Comparison of ENCODE assay signal across 10 cellular contexts in the genomic region with DNA sequence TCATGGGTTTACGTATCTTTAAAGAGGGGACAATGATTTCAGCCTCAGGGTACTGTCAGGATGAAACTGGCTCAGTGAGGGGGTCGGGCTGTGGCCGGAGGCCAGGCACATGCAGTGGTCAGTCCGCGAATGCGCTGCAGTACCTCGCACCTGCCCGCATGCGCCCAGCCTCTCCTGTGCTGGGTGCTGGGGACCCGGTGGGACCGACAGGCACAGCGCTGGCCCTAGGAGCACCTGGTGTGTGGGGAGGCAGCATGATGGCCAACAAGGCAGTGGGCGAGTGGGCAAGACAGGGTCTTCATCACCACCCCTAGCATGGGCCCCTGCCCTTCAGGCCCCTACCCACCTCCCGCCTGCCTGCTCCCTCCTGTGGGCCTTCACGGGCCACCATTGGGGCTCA. TPM values are rescaled to one million over a fixed set of nuclear protein-coding genes. Genes with fewer than 3 reads are reported as not detected.
A peak's percentile ranks its signal among the peaks of the same experiment; 100 is the strongest.
DNase-seq lines count a peak whose midpoint lies in the region; ATAC-seq and TF ChIP-seq lines count a peak whose summit lies in the region.
"Had no signal": no experiment of that assay in that cellular context is flagged by ENCODE, and none has a peak within 500 bp of the region (broad histone marks: within the 10 kb centered on the region; RNA-seq: fewer than 3 reads in every experiment).

No MANE protein-coding gene starts in this region.

- H3K79me2 ChIP-seq in DOHH2 (ENCODE audit: control insufficient read depth, low read length) = peaks cover 38% of the 10 kb centered on the region

- peaks cover 35% of the 10 kb centered on the region for H3K4me1 ChIP-seq in DOHH2 (ENCODE audit: control insufficient read depth, low read length)

- H3K27ac ChIP-seq in 22Rv1 (peak overlapping the region; percentile 74), DOHH2 (ENCODE audit: low read depth, low read length) (peak overlapping the region; percentile 76; the same call in 1 of the 2 replicates)

- H3K9me3 Mint-ChIP-seq in T-cell (no peaks in the 10 kb centered on the region), memory B cell (no peaks in the 10 kb centered on the region)

- DNase-seq in T-cell (no peak), memory B cell (ENCODE audit: low spot score in 2 of 2) (no peak), NCI-H2196 treated with DMSO at 0.1 percent for 48 hours (lab: John Stamatoyannopoulos, UW; ENCODE audit: unreplicated experiment) (no peak), germinal center (ENCODE audit: low spot score) (no peak), DMS 273 (lab: John Stamatoyannopoulos, UW; ENCODE audit: unreplicated experiment) (no peak)
- DNase-seq: midbrain, T-helper 9 cell had no signal

- H3K27me3 ChIP-seq in DOHH2 (ENCODE audit: control insufficient read depth, low read length) = no peaks in the 10 kb centered on the region

- H3F3A ChIP-seq in DOHH2 (ENCODE audit: control insufficient read depth, insufficient read depth) = no peaks in the 10 kb centered on the region

- peak overlapping the region; percentile 80 for H3K4me3 ChIP-seq in DOHH2 (ENCODE audit: low read length)

- POLR2A ChIA-PET in T-cell (lab: Charles Lee) = no interaction called here

- peaks cover 5% of the 10 kb centered on the region for H3K36me3 ChIP-seq in DOHH2 (ENCODE audit: control insufficient read depth, low read length)

- TF ChIP-seq CTCF in 22Rv1 (IDR thresholded peaks at IDR 0.05) (no peak), DOHH2 (IDR thresholded peaks at IDR 0.05; ENCODE audit: low read depth, low read length, poor library complexity, severe bottlenecking) (no peak)

- peak overlapping the region; percentile 31 to 79 (median 73) for H3K4me3 Mint-ChIP-seq in T-cell
- H3K4me3 Mint-ChIP-seq in memory B cell = peak overlapping the region; percentile 86

- ATAC-seq in T-cell (replicated peaks in 1 of 4) (no peak), memory B cell (ENCODE audit: low read depth) (no peak), GM21423 (IDR thresholded peaks at IDR 0.05; ENCODE audit: unreplicated experiment) (no peak)

- H3K4me1 Mint-ChIP-seq in T-cell (peaks cover 20 to 43% (median 38%) of the 10 kb centered on the region in 3 donors), memory B cell (peaks cover 29% of the 10 kb centered on the region)

- H3K27ac Mint-ChIP-seq in T-cell (no peak overlapping the region), memory B cell (no peak overlapping the region)

- H3K9me3 ChIP-seq in DOHH2 (ENCODE audit: control insufficient read depth, insufficient read depth, low read length) = no peaks in the 10 kb centered on the region

- no peaks in the 10 kb centered on the region for H4K20me1 ChIP-seq in DOHH2 (ENCODE audit: control insufficient read depth, insufficient read depth, low read depth, low read length)

- no peaks in the 10 kb centered on the region for H3K9me2 ChIP-seq in DOHH2 (replicated peaks; ENCODE audit: control insufficient read depth, low read length)

- H3K27me3 Mint-ChIP-seq in T-cell (no peaks in the 10 kb centered on the region), memory B cell (no peaks in the 10 kb centered on the region)

- peak overlapping the region; percentile 67 for H3K4me2 ChIP-seq in DOHH2 (ENCODE audit: low read length)

- H3K36me3 Mint-ChIP-seq in T-cell = peaks cover 2% of the 10 kb centered on the region
- H3K36me3 Mint-ChIP-seq in memory B cell = no peaks in the 10 kb centered on the region

- CTCF ChIA-PET in T-cell (lab: Charles Lee) = no interaction called here

RNA-seq across cellular contexts. Expression of gene CABLES2, which starts 1.0 kb away (rescaled TPM):
- 1 to 10 TPM; 4.3 to 6.8 (median 5.6) TPM for total RNA-seq in T-cell

RNA-seq across cellular contexts. Expression of gene RBBP8NL, which starts 19.3 kb away (rescaled TPM):
- not detected for total RNA-seq in T-cell

RNA-seq across cellular contexts. Expression of gene RPS21, which starts 21.2 kb away (rescaled TPM):
- 1,000 to 10,000 TPM; 2,807 to 3,290 (median 3,085) TPM for total RNA-seq in T-cell

RNA-seq across cellular contexts. Expression of gene LAMA5, which starts 40.9 kb away (rescaled TPM):
- total RNA-seq in T-cell = 1 to 10 TPM in 3 of 5 donors, under 1 TPM in 2; 0.48 to 4.3 (median 3.0) TPM
